Comparison of ENCODE assay signal across 15 cellular contexts in genomic region chr17:614637-615546, GRCh38.
DNase-seq lines count a peak whose midpoint lies in the region; ATAC-seq and TF ChIP-seq lines count a peak whose summit lies in the region.
"Had no signal": no experiment of that assay in that cellular context is flagged by ENCODE, and none has a peak within 500 bp of the region (broad histone marks: within the 10 kb centered on the region; RNA-seq: fewer than 3 reads in every experiment).

No MANE protein-coding gene starts in this region.

- H2AFZ ChIP-seq in GM23248 (no peak overlapping the region), GM23338 (no peak overlapping the region)

- no peaks in the 10 kb centered on the region for H3K9me2 ChIP-seq in GM23248 (ENCODE audit: insufficient read depth)
- H3K9me2 ChIP-seq in GM23338 (ENCODE audit: insufficient read depth): no peaks in the 10 kb centered on the region

- H3K9me3 ChIP-seq in GM23248 (ENCODE audit: low read depth) (no peaks in the 10 kb centered on the region), psoas muscle (no peaks in the 10 kb centered on the region)

- H3K4me1 ChIP-seq in GM23248 (ENCODE audit: insufficient read depth): no peaks in the 10 kb centered on the region
- no peaks in the 10 kb centered on the region for H3K4me1 ChIP-seq in psoas muscle
- H3K4me1 ChIP-seq in GM23338 (ENCODE audit: insufficient read depth): no peaks in the 10 kb centered on the region

- no peaks in the 10 kb centered on the region for H3K27me3 ChIP-seq in GM23248 (replicated peaks; ENCODE audit: insufficient read depth)
- H3K27me3 ChIP-seq in psoas muscle (ENCODE audit: insufficient read depth in 3 of 3, low read length in 2 of 3): no peaks in the 10 kb centered on the region
- no peaks in the 10 kb centered on the region for H3K27me3 ChIP-seq in GM23338 (ENCODE audit: insufficient read depth)

- H3K27ac Mint-ChIP-seq in osteocyte (ENCODE audit: unreplicated experiment) (no peak overlapping the region), GM23338 (no peak overlapping the region)
- H3K27ac Mint-ChIP-seq: activated CD8-positive, alpha-beta memory T cell treated with anti-CD3 and anti-CD28 coated beads, Interleukin-2, amount 10 ng/mL, durations not matched to agents 7 days and 5 days had no signal

- no peak overlapping the region for H3K4me2 ChIP-seq in GM23248 (ENCODE audit: unreplicated experiment)
- H3K4me2 ChIP-seq in GM23338: no peak overlapping the region

- intact Hi-C loops in psoas muscle (cut with DNase I): no loop called here

- no peak overlapping the region for H3K4me3 ChIP-seq in GM23248
- no peak overlapping the region for H3K4me3 ChIP-seq in fibroblast of mammary gland (ENCODE audit: control insufficient read depth, low read depth, low read length)
- H3K4me3 ChIP-seq in psoas muscle: no peak overlapping the region
- no peak overlapping the region for H3K4me3 ChIP-seq in GM23338

- in situ Hi-C loops in GM23248 (cut with MboI): no loop called here
- in situ Hi-C loops in SK-MEL-5 (cut with HindIII; ENCODE audit: low pct_unique_long_range_greater_than_20kb, low sequenced_read_pairs): no loop called here

- H3K36me3 Mint-ChIP-seq in osteocyte (ENCODE audit: unreplicated experiment) (peaks cover 22% of the 10 kb centered on the region), GM23338 (ENCODE audit: low read depth) (peaks cover 12% of the 10 kb centered on the region)

- ATAC-seq in psoas muscle (peak; percentile 47 to 92 (median 74)), GM23338 (no peak)
- ATAC-seq: activated CD8-positive, alpha-beta memory T cell treated with anti-CD3 and anti-CD28 coated beads, Interleukin-2, amount 10 ng/mL, durations not matched to agents 7 days and 5 days had no signal

- no peaks in the 10 kb centered on the region for H3K27me3 Mint-ChIP-seq in osteocyte (ENCODE audit: unreplicated experiment)
- no peaks in the 10 kb centered on the region for H3K27me3 Mint-ChIP-seq in GM23338 (ENCODE audit: insufficient read depth, low read depth, poor library complexity)
- H3K27me3 Mint-ChIP-seq: activated CD8-positive, alpha-beta memory T cell treated with anti-CD3 and anti-CD28 coated beads, Interleukin-2, amount 10 ng/mL, durations not matched to agents 7 days and 5 days; brain; IgD-negative memory B cell had no signal

- peak overlapping the region; percentile 50 for H3K27ac ChIP-seq in GM23248
- no peak overlapping the region for H3K27ac ChIP-seq in psoas muscle
- H3K27ac ChIP-seq in GM23338 (ENCODE audit: low read depth): no peak overlapping the region
- H3K27ac ChIP-seq: C4-2B had no signal

- DNase-seq in GM23248 (peak; percentile 80), SK-MEL-5 (ENCODE audit: low read depth, low spot score) (peak; percentile 90), fibroblast of mammary gland (ENCODE audit: low read depth) (peak; percentile 82), psoas muscle (no peak), NAMALWA (ENCODE audit: low spot score) (no peak), osteocyte (ENCODE audit: extremely low spot score, unreplicated experiment) (no peak), DMS 273 treated with DMSO at 0.1 percent for 48 hours (lab: John Stamatoyannopoulos, UW) (no peak), GM23338 (ENCODE audit: low spot score) (no peak)
- DNase-seq: activated CD8-positive, alpha-beta memory T cell treated with anti-CD3 and anti-CD28 coated beads, Interleukin-2, amount 10 ng/mL, durations not matched to agents 7 days and 5 days; activated naive CD4-positive, alpha-beta T cell; effector CD8-positive, alpha-beta T cell; NCI-H1417 treated with DMSO at 0.1 percent for 48 hours had no signal

- no peaks in the 10 kb centered on the region for H3K9me3 Mint-ChIP-seq in osteocyte (ENCODE audit: unreplicated experiment)
- H3K9me3 Mint-ChIP-seq in GM23338: no peaks in the 10 kb centered on the region
- H3K9me3 Mint-ChIP-seq: IgD-negative memory B cell had no signal

- H3F3A ChIP-seq in GM23248 (ENCODE audit: insufficient read depth) (0 out of 2 replicates have a peak, but pooled peaks cover 8% of the 10 kb centered on the region), GM23338 (replicated peaks; ENCODE audit: low read depth) (no peaks in the 10 kb centered on the region)

- 0 out of 2 replicates have a peak, but pooled peaks cover 4% of the 10 kb centered on the region for H3K36me3 ChIP-seq in GM23248 (ENCODE audit: low read depth)
- H3K36me3 ChIP-seq in psoas muscle (ENCODE audit: insufficient read depth in 1 of 2, low read depth in 1 of 2): no peaks in the 10 kb centered on the region
- no peaks in the 10 kb centered on the region for H3K36me3 ChIP-seq in GM23338 (ENCODE audit: insufficient read depth)

- H3K4me3 Mint-ChIP-seq in osteocyte (ENCODE audit: unreplicated experiment) (no peak overlapping the region), GM23338 (no peak overlapping the region)
- H3K4me3 Mint-ChIP-seq: activated CD8-positive, alpha-beta memory T cell treated with anti-CD3 and anti-CD28 coated beads, Interleukin-2, amount 10 ng/mL, durations not matched to agents 7 days and 5 days; brain; IgD-negative memory B cell had no signal

- TF ChIP-seq CTCF in fibroblast of mammary gland (conservative IDR thresholded peaks at IDR 0.05; ENCODE audit: control insufficient read depth, insufficient read depth, low read depth, low read length) (no peak), psoas muscle (IDR thresholded peaks at IDR 0.05) (no peak), osteocyte (IDR thresholded peaks at IDR 0.05) (no peak), GM23338 (conservative IDR thresholded peaks at IDR 0.05; ENCODE audit: low read depth in 2 of 2) (no peak)

- H3K79me2 ChIP-seq in GM23248 (ENCODE audit: insufficient read depth) (peaks cover 6% of the 10 kb centered on the region; the same call in 1 of the 2 replicates), GM23338 (replicated peaks; ENCODE audit: insufficient read depth) (no peaks in the 10 kb centered on the region)

- H3K9ac ChIP-seq in GM23248: no peak overlapping the region

- 65 to 69% methylated on average over 9 of the region's 9 CpGs for WGBS in GM23248 (ENCODE audit: low coverage in 1 of 2, low lambda C conversion rate in 2 of 2, missing lambda C conversion rate in 2 of 2), 2 experiments
- WGBS in psoas muscle, 3 donors: 72 to 80% (median 73%) methylated on average over 9 of the region's 9 CpGs

- H4K20me1 ChIP-seq in GM23248 (ENCODE audit: insufficient read depth): no peaks in the 10 kb centered on the region; the same call in 1 of the 2 replicates
- no peaks in the 10 kb centered on the region for H4K20me1 ChIP-seq in GM23338 (replicated peaks; ENCODE audit: insufficient read depth)

- no peaks in the 10 kb centered on the region for H3K4me1 Mint-ChIP-seq in osteocyte (ENCODE audit: unreplicated experiment)
- no peaks in the 10 kb centered on the region for H3K4me1 Mint-ChIP-seq in GM23338
- H3K4me1 Mint-ChIP-seq: activated CD8-positive, alpha-beta memory T cell treated with anti-CD3 and anti-CD28 coated beads, Interleukin-2, amount 10 ng/mL, durations not matched to agents 7 days and 5 days had no signal

Comparison
In these comparisons a context has a peak if more than half of its experiments do, and no peak if none do; other contexts are left out.
1. DNase-seq: peak in GM23248 (single experiment), SK-MEL-5 (single experiment) and fibroblast of mammary gland (single experiment); none in psoas muscle (0 of 2), NAMALWA (single experiment), osteocyte (single experiment), DMS 273 treated with DMSO at 0.1 percent for 48 hours (single experiment) and GM23338 (single experiment).